In the genomic region with DNA sequence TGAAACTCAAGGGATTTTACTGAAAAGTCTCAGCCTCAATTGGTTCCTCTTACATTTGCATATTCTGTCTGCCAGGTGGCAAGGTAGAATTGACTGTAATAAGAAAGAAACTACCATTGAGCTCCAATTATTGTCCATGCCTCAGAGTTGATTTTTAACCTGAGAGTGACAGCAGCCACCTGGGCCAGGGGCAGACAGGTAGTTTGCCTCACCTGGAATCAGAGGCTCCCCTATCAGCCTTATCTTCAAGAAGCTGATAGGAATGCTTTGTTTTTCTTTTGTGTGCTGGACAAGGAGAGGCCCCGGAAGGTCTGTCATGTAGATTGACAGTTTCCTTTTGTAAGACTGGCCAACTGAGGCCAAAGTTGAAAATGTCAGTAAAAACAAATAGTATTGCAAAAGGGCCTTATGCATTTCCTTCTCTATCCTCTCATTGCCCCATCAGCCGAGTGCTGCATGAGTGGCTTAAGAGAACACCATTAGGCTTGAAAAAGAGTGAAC, we compare ENCODE assay signal across 8 cellular contexts. TPM values are rescaled to one million over a fixed set of nuclear protein-coding genes. Genes with fewer than 3 reads are reported as not detected.
DNase-seq lines count a peak whose midpoint lies in the region; ATAC-seq and TF ChIP-seq lines count a peak whose summit lies in the region.

No MANE protein-coding gene starts in this region.

- DNase-seq in WTC11 (ENCODE audit: low spot score) (no peak), mucosa of gallbladder (ENCODE audit: low spot score) (peak; percentile 69), SK-N-DZ (ENCODE audit: low spot score) (no peak), activated gamma-delta T cell (lab: John Stamatoyannopoulos, UW) (no peak), D341Med (ENCODE audit: low spot score) (no peak), NCI-H82 treated with DMSO at 0.1 percent for 48 hours (lab: John Stamatoyannopoulos, UW; ENCODE audit: unreplicated experiment) (no peak)

- POLR2A ChIA-PET in WTC11 (lab: Charles Lee) = no interaction called here

- no peaks in the 10 kb centered on the region for H3K9me3 Mint-ChIP-seq in WTC11

- H3K27me3 Mint-ChIP-seq in WTC11 (ENCODE audit: low read depth) = no peaks in the 10 kb centered on the region

- H3K4me3 Mint-ChIP-seq in WTC11 = no peak overlapping the region

- H3K27ac Mint-ChIP-seq in WTC11 = no peak overlapping the region

- peaks cover 28% of the 10 kb centered on the region for H3K4me1 Mint-ChIP-seq in WTC11

- TF ChIP-seq CTCF in WTC11 (IDR thresholded peaks at IDR 0.05) = no peak

- peak; percentile 74 for ATAC-seq in GM18517 (IDR thresholded peaks at IDR 0.05; ENCODE audit: unreplicated experiment)
- ATAC-seq in HG02759 (IDR thresholded peaks at IDR 0.05; ENCODE audit: unreplicated experiment) = peak; percentile 63
- no peak for ATAC-seq in WTC11

- no peaks in the 10 kb centered on the region for H3K36me3 Mint-ChIP-seq in WTC11

- CTCF ChIA-PET in WTC11 (lab: Charles Lee) = no interaction called here

TF ChIP-seq in WTC11, 78 proteins besides CTCF, POLR2A, EP300 and RAD21:
- TF ChIP-seq, protein P1, sequence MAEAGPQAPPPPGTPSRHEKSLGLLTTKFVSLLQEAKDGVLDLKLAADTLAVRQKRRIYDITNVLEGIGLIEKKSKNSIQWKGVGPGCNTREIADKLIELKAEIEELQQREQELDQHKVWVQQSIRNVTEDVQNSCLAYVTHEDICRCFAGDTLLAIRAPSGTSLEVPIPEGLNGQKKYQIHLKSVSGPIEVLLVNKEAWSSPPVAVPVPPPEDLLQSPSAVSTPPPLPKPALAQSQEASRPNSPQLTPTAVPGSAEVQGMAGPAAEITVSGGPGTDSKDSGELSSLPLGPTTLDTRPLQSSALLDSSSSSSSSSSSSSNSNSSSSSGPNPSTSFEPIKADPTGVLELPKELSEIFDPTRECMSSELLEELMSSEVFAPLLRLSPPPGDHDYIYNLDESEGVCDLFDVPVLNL (CRISPR knock-in tag; IDR thresholded peaks at IDR 0.05; ENCODE audit: borderline replicate concordance, low read depth) = no peak
- 0 out of 2 replicates have a peak, but pooled peaks have one; percentile 44 for TF ChIP-seq GABPB1 (CRISPR knock-in tag; IDR thresholded peaks at IDR 0.05)
- TF ChIP-seq, protein P2, sequence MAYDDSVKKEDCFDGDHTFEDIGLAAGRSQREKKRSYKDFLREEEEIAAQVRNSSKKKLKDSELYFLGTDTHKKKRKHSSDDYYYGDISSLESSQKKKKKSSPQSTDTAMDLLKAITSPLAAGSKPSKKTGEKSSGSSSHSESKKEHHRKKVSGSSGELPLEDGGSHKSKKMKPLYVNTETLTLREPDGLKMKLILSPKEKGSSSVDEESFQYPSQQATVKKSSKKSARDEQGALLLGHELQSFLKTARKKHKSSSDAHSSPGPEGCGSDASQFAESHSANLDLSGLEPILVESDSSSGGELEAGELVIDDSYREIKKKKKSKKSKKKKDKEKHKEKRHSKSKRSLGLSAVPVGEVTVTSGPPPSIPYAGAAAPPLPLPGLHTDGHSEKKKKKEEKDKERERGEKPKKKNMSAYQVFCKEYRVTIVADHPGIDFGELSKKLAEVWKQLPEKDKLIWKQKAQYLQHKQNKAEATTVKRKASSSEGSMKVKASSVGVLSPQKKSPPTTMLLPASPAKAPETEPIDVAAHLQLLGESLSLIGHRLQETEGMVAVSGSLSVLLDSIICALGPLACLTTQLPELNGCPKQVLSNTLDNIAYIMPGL (CRISPR knock-in tag; IDR thresholded peaks at IDR 0.05) = no peak

RNA-seq across cellular contexts. Expression of a gene that starts 34.1 kb away (rescaled TPM):
- total RNA-seq in WTC11 (2021) = 9.6 to 12.0 TPM (median 10.3 TPM) in 3 replicates
- total RNA-seq in mucosa of gallbladder = 356 TPM
- polyA plus RNA-seq in SK-N-DZ (2014; cell fraction: cytosol; rRNA removed) = 0.61 and 1.4 TPM in 2 replicates
- polyA plus RNA-seq in SK-N-DZ (2014; cell fraction: nucleus; rRNA removed) = 0.12 and 0.39 TPM in 2 replicates

Comparison
In these comparisons a context has a peak if more than half of its experiments do, and no peak if none do; other contexts are left out.
1. RNA of a gene that starts 34.1 kb away (total RNA-seq): 356 TPM in mucosa of gallbladder (single experiment); 9.6 to 12.0 TPM in WTC11; every median in the first group is over 10 times any median in the second.